ENCODE assay signal across 1 cellular context in the genomic region with DNA sequence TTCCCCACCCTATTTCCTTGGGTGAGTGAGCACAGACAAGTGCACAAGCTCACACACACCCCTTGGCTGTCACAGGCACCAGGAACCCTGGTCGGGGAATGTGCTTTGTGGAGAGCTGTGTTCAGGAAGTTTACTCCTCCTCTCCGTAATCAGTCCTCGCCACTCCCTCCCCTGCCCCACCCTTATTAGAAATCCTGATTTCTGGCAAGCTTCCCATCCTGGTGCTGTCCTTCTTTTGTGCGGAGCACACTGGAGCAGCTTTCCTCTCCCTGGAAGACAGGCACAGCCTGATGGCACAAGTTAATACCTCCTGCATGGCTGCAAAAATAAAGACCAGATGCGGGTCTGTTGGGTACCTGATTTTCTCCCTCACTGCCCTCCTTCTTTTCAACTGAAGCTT.
TF ChIP-seq lines count a peak whose summit lies in the region.

No MANE protein-coding gene starts in this region.

TF ChIP-seq in H1, 55 proteins besides CTCF, POLR2A, EP300 and RAD21 (continued from another document):
- TF ChIP-seq CTBP2 (IDR thresholded peaks at IDR 0.05; ENCODE audit: borderline replicate concordance, insufficient read depth, insufficient read length, low read length) (no peak), SRF (IDR thresholded peaks at IDR 0.05; ENCODE audit: low read depth, low read length) (no peak), TAF1 (IDR thresholded peaks at IDR 0.05; ENCODE audit: low read depth, low read length) (no peak), HDAC2 (IDR thresholded peaks at IDR 0.05; ENCODE audit: borderline replicate concordance in 1 of 2, low read depth in 2 of 2, low read length in 2 of 2) (no peak), NRF1 (IDR thresholded peaks at IDR 0.05; ENCODE audit: low read depth, low read length) (no peak), BRCA1 (IDR thresholded peaks at IDR 0.05; ENCODE audit: low read depth, low read length) (no peak), SIN3A (conservative IDR thresholded peaks at IDR 0.05 in 1 of 2, IDR thresholded peaks at IDR 0.05 in 1 of 2; ENCODE audit: low read depth in 1 of 2, low read length in 2 of 2) (no peak), ATF3 (IDR thresholded peaks at IDR 0.05; ENCODE audit: insufficient read depth, low read depth, low read length) (no peak), KDM4A (IDR thresholded peaks at IDR 0.05; ENCODE audit: low read depth, low read length, severe bottlenecking) (no peak), GABPA (IDR thresholded peaks at IDR 0.05; ENCODE audit: borderline replicate concordance, insufficient read depth, low read length) (no peak), PHF8 (conservative IDR thresholded peaks at IDR 0.05; ENCODE audit: low read depth, low read length) (no peak), TCF12 (IDR thresholded peaks at IDR 0.05; ENCODE audit: low read depth, low read length) (no peak), BCL11A (IDR thresholded peaks at IDR 0.05; ENCODE audit: low read depth in 2 of 2, low read length in 2 of 2) (no peak)
